19 cellular contexts compared by ENCODE assay signal in the genomic region with DNA sequence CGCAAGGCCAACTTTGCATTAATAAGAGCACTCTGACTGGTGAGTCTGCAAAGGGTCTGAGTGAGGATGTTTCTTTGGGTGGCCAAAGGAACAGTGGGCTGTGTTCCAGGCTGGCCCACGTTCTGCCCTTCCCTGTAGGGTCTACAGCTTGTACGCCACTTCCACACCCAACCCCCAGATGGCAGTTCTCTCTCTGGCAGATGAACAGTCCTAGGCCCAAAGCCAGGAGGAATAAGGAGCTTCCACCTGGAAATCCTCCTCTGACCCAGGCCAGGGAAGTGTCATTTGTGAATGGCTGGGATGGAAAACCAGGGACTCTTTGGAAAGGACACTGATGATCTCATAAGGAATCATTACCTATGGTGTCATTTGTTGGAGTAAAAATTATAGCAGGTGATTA. TPM values are rescaled to one million over a fixed set of nuclear protein-coding genes. Genes with fewer than 3 reads are reported as not detected.
DNase-seq lines count a peak whose midpoint lies in the region; ATAC-seq and TF ChIP-seq lines count a peak whose summit lies in the region.
"Had no signal": no experiment of that assay in that cellular context is flagged by ENCODE, and none has a peak within 500 bp of the region (broad histone marks: within the 10 kb centered on the region; RNA-seq: fewer than 3 reads in every experiment).

No MANE protein-coding gene starts in this region.

- H3K9me3 Mint-ChIP-seq in activated naive CD4-positive, alpha-beta T cell treated with anti-CD3 and anti-CD28 coated beads for 36 hours, result peaks cover 11% of the 10 kb centered on the region
- peaks cover 4% of the 10 kb centered on the region for H3K9me3 Mint-ChIP-seq in type B pancreatic cell
- H3K9me3 Mint-ChIP-seq: natural killer cell treated with Interleukin-12 subunit alpha and Interleukin-12 subunit beta and Interleukin-15 and Interleukin-18, amount 100 ng/mL, for 72 hours had no signal

- intact Hi-C loops in activated naive CD4-positive, alpha-beta T cell treated with anti-CD3 and anti-CD28 coated beads for 36 hours (cut with micrococcal nuclease), result no loop called here

- H3K79me1 ChIP-seq in neuronal stem cell (ENCODE audit: low read depth, low read length), result peaks cover 2% of the 10 kb centered on the region

- H3K18ac ChIP-seq in neuronal stem cell (ENCODE audit: low read length), result no peak overlapping the region

- TF ChIP-seq CTCF in astrocyte of the cerebellum (IDR thresholded peaks at IDR 0.05; ENCODE audit: low read depth, low read length, missing control alignments) (peak; percentile 22), gastroesophageal sphincter (IDR thresholded peaks at IDR 0.05) (no peak), type B pancreatic cell (conservative IDR thresholded peaks at IDR 0.05) (no peak)

- H3K4me3 Mint-ChIP-seq in activated naive CD4-positive, alpha-beta T cell treated with anti-CD3 and anti-CD28 coated beads for 36 hours, result no peak overlapping the region
- H3K4me3 Mint-ChIP-seq in type B pancreatic cell, result no peak overlapping the region
- H3K4me3 Mint-ChIP-seq: CD4-positive, CD25-positive, alpha-beta regulatory T cell; memory B cell; natural killer cell treated with Interleukin-12 subunit alpha and Interleukin-12 subunit beta and Interleukin-15 and Interleukin-18, amount 100 ng/mL, for 72 hours; stimulated activated naive CD8-positive, alpha-beta T cell treated with anti-CD3 and anti-CD28 coated beads, Interleukin-15, Interleukin-2, amounts not matched to agents 100 ng/mL and 50 ng/mL, for 24 hours; T-helper 2 cell treated with Interferon-gamma antibody and Interleukin-4, amounts not matched to agents 5 μg/mL and 100 μg/mL, for 36 hours had no signal

- no peak overlapping the region for H4K8ac ChIP-seq in neuronal stem cell (ENCODE audit: low read depth, low read length)

- H3K27ac Mint-ChIP-seq in activated naive CD4-positive, alpha-beta T cell treated with anti-CD3 and anti-CD28 coated beads for 36 hours, result no peak overlapping the region
- H3K27ac Mint-ChIP-seq in type B pancreatic cell, result no peak overlapping the region
- H3K27ac Mint-ChIP-seq: CD4-positive, CD25-positive, alpha-beta regulatory T cell; memory B cell; natural killer cell treated with Interleukin-12 subunit alpha and Interleukin-12 subunit beta and Interleukin-15 and Interleukin-18, amount 100 ng/mL, for 72 hours; stimulated activated naive CD8-positive, alpha-beta T cell treated with anti-CD3 and anti-CD28 coated beads, Interleukin-15, Interleukin-2, amounts not matched to agents 100 ng/mL and 50 ng/mL, for 24 hours; T-helper 2 cell treated with Interferon-gamma antibody and Interleukin-4, amounts not matched to agents 5 μg/mL and 100 μg/mL, for 36 hours had no signal

- H3K14ac ChIP-seq in neuronal stem cell (ENCODE audit: low read length), result no peak overlapping the region

- H3K4me2 ChIP-seq in neuronal stem cell (ENCODE audit: insufficient read depth, low read length, poor library complexity, severe bottlenecking), result no peak overlapping the region

- TF ChIP-seq POLR2A in gastroesophageal sphincter (IDR thresholded peaks at IDR 0.05), result no peak

- H3K9me3 ChIP-seq in neuronal stem cell (replicated peaks in 1 of 2; ENCODE audit: control insufficient read depth in 2 of 2, insufficient read depth in 1 of 2, low read depth in 1 of 2, low read length in 2 of 2), result peaks cover 8 to 13% of the 10 kb centered on the region in 2 donors
- H3K9me3 ChIP-seq in gastroesophageal sphincter, result peaks cover 0 to 12% (median 0%) of the 10 kb centered on the region in 3 donors

- no peak for ATAC-seq in gastroesophageal sphincter
- ATAC-seq: natural killer cell treated with Interleukin-12 subunit alpha and Interleukin-12 subunit beta and Interleukin-15 and Interleukin-18, amount 100 ng/mL, for 72 hours had no signal

- H2BK5ac ChIP-seq in neuronal stem cell (ENCODE audit: low read length), result no peak overlapping the region

- H2BK15ac ChIP-seq in neuronal stem cell (ENCODE audit: low read length), result peak overlapping the region; percentile 32

- H2BK120ac ChIP-seq in neuronal stem cell (ENCODE audit: low read depth, low read length), result no peak overlapping the region

- no peak overlapping the region for H2BK12ac ChIP-seq in neuronal stem cell (ENCODE audit: low read length)

- no peak overlapping the region for H2AFZ ChIP-seq in neuronal stem cell (ENCODE audit: low read length)

- CTCF ChIA-PET in activated naive CD4-positive, alpha-beta T cell treated with anti-CD3 and anti-CD28 coated beads for 36 hours (lab: Charles Lee), result no interaction called here

- no peaks in the 10 kb centered on the region for H3K27me3 ChIP-seq in neuronal stem cell (ENCODE audit: control insufficient read depth in 3 of 3, insufficient read depth in 3 of 3, low read depth in 1 of 3, low read length in 3 of 3)
- H3K27me3 ChIP-seq in gastroesophageal sphincter, result no peaks in the 10 kb centered on the region
- H3K27me3 ChIP-seq: ascending aorta had no signal

- DNase-seq in NCI-H748 (lab: John Stamatoyannopoulos, UW; ENCODE audit: unreplicated experiment) (peak; percentile 15), NCI-H748 treated with DMSO at 0.1 percent for 48 hours (lab: John Stamatoyannopoulos, UW) (no peak), NCI-H1092 treated with DMSO at 0.1 percent for 48 hours (lab: John Stamatoyannopoulos, UW) (peak; percentile 4), astrocyte of the cerebellum (ENCODE audit: low read depth) (no peak), neuronal stem cell (ENCODE audit: low spot score) (no peak), type B pancreatic cell (ENCODE audit: extremely low spot score, unreplicated experiment) (no peak)
- no peak for DNase-seq in activated naive CD4-positive, alpha-beta T cell treated with anti-CD3 and anti-CD28 coated beads for 36 hours
- DNase-seq: ACHN; CD4-positive, CD25-positive, alpha-beta regulatory T cell; EL; erythroblast; islet precursor cell; SHP77 treated with DMSO at 0.1 percent for 48 hours had no signal

- no peaks in the 10 kb centered on the region for H3K27me3 Mint-ChIP-seq in activated naive CD4-positive, alpha-beta T cell treated with anti-CD3 and anti-CD28 coated beads for 36 hours (ENCODE audit: low read depth)
- H3K27me3 Mint-ChIP-seq in type B pancreatic cell, result no peaks in the 10 kb centered on the region
- H3K27me3 Mint-ChIP-seq: stimulated activated naive CD8-positive, alpha-beta T cell treated with anti-CD3 and anti-CD28 coated beads, Interleukin-15, Interleukin-2, amounts not matched to agents 100 ng/mL and 50 ng/mL, for 24 hours had no signal

- H3K4me1 ChIP-seq in neuronal stem cell (ENCODE audit: control insufficient read depth in 2 of 2, insufficient read depth in 1 of 2, low read depth in 1 of 2, low read length in 2 of 2) (peaks cover 4 to 9% of the 10 kb centered on the region in 2 donors), gastroesophageal sphincter (no peaks in the 10 kb centered on the region)
- H3K4me1 ChIP-seq: ascending aorta had no signal

- H3K27ac ChIP-seq in neuronal stem cell (replicated peaks; ENCODE audit: low read length) (no peak overlapping the region), gastroesophageal sphincter (no peak overlapping the region)
- H3K27ac ChIP-seq: ascending aorta had no signal

- no peak overlapping the region for H2AK5ac ChIP-seq in neuronal stem cell (ENCODE audit: low read depth, low read length)

- no peaks in the 10 kb centered on the region for H3K36me3 Mint-ChIP-seq in activated naive CD4-positive, alpha-beta T cell treated with anti-CD3 and anti-CD28 coated beads for 36 hours (ENCODE audit: low read depth)
- no peaks in the 10 kb centered on the region for H3K36me3 Mint-ChIP-seq in type B pancreatic cell
- H3K36me3 Mint-ChIP-seq: CD4-positive, CD25-positive, alpha-beta regulatory T cell; natural killer cell treated with Interleukin-12 subunit alpha and Interleukin-12 subunit beta and Interleukin-15 and Interleukin-18, amount 100 ng/mL, for 72 hours had no signal

- no peak for TF ChIP-seq EP300 in gastroesophageal sphincter (IDR thresholded peaks at IDR 0.05)

- H3K36me3 ChIP-seq in neuronal stem cell (replicated peaks in 1 of 2; ENCODE audit: control insufficient read depth in 2 of 2, insufficient read depth in 2 of 2, low read length in 2 of 2) (peaks cover 0 to 5% of the 10 kb centered on the region in 2 donors), gastroesophageal sphincter (no peaks in the 10 kb centered on the region)
- H3K36me3 ChIP-seq: ascending aorta had no signal

- no peak overlapping the region for H3K9ac ChIP-seq in neuronal stem cell (ENCODE audit: low read depth, low read length, poor library complexity)

- peaks cover 2% of the 10 kb centered on the region for H3K4me1 Mint-ChIP-seq in activated naive CD4-positive, alpha-beta T cell treated with anti-CD3 and anti-CD28 coated beads for 36 hours (ENCODE audit: low read depth)
- H3K4me1 Mint-ChIP-seq in type B pancreatic cell (ENCODE audit: unreplicated experiment), result peaks cover 3% of the 10 kb centered on the region
- H3K4me1 Mint-ChIP-seq: CD4-positive, CD25-positive, alpha-beta regulatory T cell; memory B cell had no signal

- no peak overlapping the region for H3K4ac ChIP-seq in neuronal stem cell (ENCODE audit: low read length)

- in situ Hi-C loops in astrocyte of the cerebellum (cut with HindIII; ENCODE audit: low sequenced_read_pairs), result no loop called here

- H4K91ac ChIP-seq in neuronal stem cell (ENCODE audit: low read depth, low read length, poor library complexity), result no peak overlapping the region

- no peak overlapping the region for H3K23ac ChIP-seq in neuronal stem cell (ENCODE audit: low read depth, low read length, poor library complexity)

- no CpG with 5 or more reads among the region's 3 CpGs for WGBS in neuronal stem cell (ENCODE audit: extremely low coverage in 2 of 2, insufficient read length in 2 of 2, insufficient replicate concordance in 1 of 2), 2 donors
- no CpG with 5 or more reads among the region's 3 CpGs for WGBS in gastroesophageal sphincter (ENCODE audit: low coverage in 1 of 2), 2 donors

- H3K4me3 ChIP-seq in astrocyte of the cerebellum (ENCODE audit: low read depth, low read length) (no peak overlapping the region), neuronal stem cell (ENCODE audit: low read length in 2 of 2) (no peak overlapping the region), gastroesophageal sphincter (no peak overlapping the region)
- H3K4me3 ChIP-seq: ascending aorta had no signal

RNA-seq across cellular contexts. Expression of a gene that starts 6.6 kb away (rescaled TPM):
- polyA plus RNA-seq in neuronal stem cell (2013, experiment 1 of 2), result 0.54 TPM
- 0.60 TPM for polyA plus RNA-seq in neuronal stem cell (2013, experiment 2 of 2)
- total RNA-seq in gastroesophageal sphincter (under 1 TPM in 2 of 4 donors, not detected in 2; under 0.01 to 0.35 TPM), type B pancreatic cell (ENCODE audit: low replicate concordance) (0.05 TPM in 1 of 2 replicates, not detected in the other)
- total RNA-seq in activated naive CD4-positive, alpha-beta T cell treated with anti-CD3 and anti-CD28 coated beads for 36 hours, result under 1 TPM; 0.45 to 0.52 TPM
- total RNA-seq: ascending aorta had no signal

Comparison
In these comparisons a context has a peak if more than half of its experiments do, and no peak if none do; other contexts are left out.
1. DNase-seq: peak in NCI-H748 (single experiment) and NCI-H1092 treated with DMSO at 0.1 percent for 48 hours (single experiment); none in NCI-H748 treated with DMSO at 0.1 percent for 48 hours (single experiment), astrocyte of the cerebellum (single experiment), neuronal stem cell (single experiment), activated naive CD4-positive, alpha-beta T cell treated with anti-CD3 and anti-CD28 coated beads for 36 hours (single experiment) and type B pancreatic cell (single experiment).